In genomic region chr1:20727746-20728316, GRCh38 we compare ENCODE assay signal across 10 cellular contexts. TPM values are rescaled to one million over a fixed set of nuclear protein-coding genes. Genes with fewer than 3 reads are reported as not detected.
A peak's percentile ranks its signal among the peaks of the same experiment; 100 is the strongest.
DNase-seq lines count a peak whose midpoint lies in the region; ATAC-seq and TF ChIP-seq lines count a peak whose summit lies in the region.
"Had no signal": no experiment of that assay in that cellular context is flagged by ENCODE, and none has a peak within 500 bp of the region (broad histone marks: within the 10 kb centered on the region; RNA-seq: fewer than 3 reads in every experiment).

No MANE protein-coding gene starts in this region.

- TF ChIP-seq POLR2A in right lobe of liver (IDR thresholded peaks at IDR 0.05): no peak

- peaks cover 14% of the 10 kb centered on the region; the same call in 1 of the 2 replicates for H3K4me1 ChIP-seq in HUES64 (ENCODE audit: insufficient read depth, low read length)
- peaks cover 0 to 9% (median 4%) of the 10 kb centered on the region in 4 donors for H3K4me1 ChIP-seq in right lobe of liver

- H3K9ac ChIP-seq in HUES64 (ENCODE audit: low read depth, low read length): no peak overlapping the region

- H3K27me3 ChIP-seq in GM06990 (replicated peaks; ENCODE audit: control insufficient read depth, insufficient read depth, low read length) (peaks cover 3% of the 10 kb centered on the region; the same call in 1 of the 2 replicates), HUES64 (ENCODE audit: insufficient read depth, low read length) (peaks cover 35% of the 10 kb centered on the region), right lobe of liver (no peaks in the 10 kb centered on the region)

- H3K27ac ChIP-seq in HUES64 (ENCODE audit: low read depth, low read length) (no peak overlapping the region), right lobe of liver (no peak overlapping the region)

- ATAC-seq in right lobe of liver (no peak), HG02678 (IDR thresholded peaks at IDR 0.05; ENCODE audit: unreplicated experiment) (no peak), GM21515 (IDR thresholded peaks at IDR 0.05; ENCODE audit: unreplicated experiment) (no peak), GM21825 (IDR thresholded peaks at IDR 0.05; ENCODE audit: unreplicated experiment) (no peak)

- WGBS in HUES64: 36% methylated on average over 13 of the region's 13 CpGs
- WGBS in right lobe of liver (ENCODE audit: insufficient coverage, low coverage, low lambda C conversion rate, missing lambda C conversion rate): 50% methylated on average over 6 of the region's 13 CpGs

- intact Hi-C loops in right lobe of liver (cut with DNase I): no loop called here

- H3K36me3 ChIP-seq in GM06990 (ENCODE audit: control insufficient read depth, insufficient read depth, low read length): no peaks in the 10 kb centered on the region
- H3K36me3 ChIP-seq in HUES64 (ENCODE audit: insufficient read depth, low read length): no peaks in the 10 kb centered on the region
- no peaks in the 10 kb centered on the region for H3K36me3 ChIP-seq in right lobe of liver

- H3K4me3 ChIP-seq in GM06990 (replicated peaks; ENCODE audit: low read depth, low read length) (no peak overlapping the region), HUES64 (ENCODE audit: low read length) (peak overlapping the region; percentile 12; the same call in 1 of the 2 replicates), astrocyte of the spinal cord (ENCODE audit: low read depth, low read length) (no peak overlapping the region), right lobe of liver (no peak overlapping the region)

- TF ChIP-seq CTCF in GM06990 (IDR thresholded peaks at IDR 0.05; ENCODE audit: insufficient read depth, low read length, poor library complexity, severe bottlenecking) (peak; percentile 29), astrocyte of the spinal cord (IDR thresholded peaks at IDR 0.05; ENCODE audit: low read depth, low read length) (peak; percentile 30), right lobe of liver (IDR thresholded peaks at IDR 0.05) (no peak)

- DNase-seq in GM06990 (ENCODE audit: extremely low read depth, insufficient read length): no peak
- no peak for DNase-seq in astrocyte of the spinal cord (ENCODE audit: low read depth, low spot score)
- DNase-seq in right lobe of liver: peak; percentile 10 to 38 (median 26)
- DNase-seq in stimulated activated naive CD4-positive, alpha-beta T cell (lab: John Stamatoyannopoulos, UW): no peak
- DNase-seq: DMS79 treated with DMSO at 0.1 percent for 48 hours, KG1 had no signal

- in situ Hi-C loops in astrocyte of the spinal cord (cut with HindIII; ENCODE audit: low sequenced_read_pairs): no loop called here

- H3K9me3 ChIP-seq in HUES64 (ENCODE audit: insufficient read depth, low read depth, low read length) (no peaks in the 10 kb centered on the region), right lobe of liver (no peaks in the 10 kb centered on the region)

RNA-seq across cellular contexts. Expression of gene SH2D5, which starts 4.7 kb away (rescaled TPM):
- polyA plus RNA-seq in HUES64 (2013, experiment 1 of 2): 8.2 TPM
- 8.6 TPM for polyA plus RNA-seq in HUES64 (2013, experiment 2 of 2)
- 1 to 10 TPM in 2 of 6 experiments, under 1 TPM in 1, not detected in 3; 0.80 to 1.8 (median 1.4) TPM for total RNA-seq in right lobe of liver

RNA-seq across cellular contexts. Expression of gene KIF17, which starts 10.0 kb away (rescaled TPM):
- 3.4 TPM for polyA plus RNA-seq in HUES64 (2013, experiment 1 of 2)
- 5.7 TPM for polyA plus RNA-seq in HUES64 (2013, experiment 2 of 2)
- 1 to 10 TPM; 1.0 to 3.2 (median 1.3) TPM for total RNA-seq in right lobe of liver

RNA-seq across cellular contexts. Expression of gene HP1BP3, which starts 59.3 kb away (rescaled TPM):
- 98.4 TPM for polyA plus RNA-seq in HUES64 (2013, experiment 1 of 2)
- 114 TPM for polyA plus RNA-seq in HUES64 (2013, experiment 2 of 2)
- 10 to 100 TPM; 60.6 to 84.6 (median 70.7) TPM for total RNA-seq in right lobe of liver

Comparison
In these comparisons a context has a peak if more than half of its experiments do, and no peak if none do; other contexts are left out.
1. DNase-seq: peak in right lobe of liver (3 of 3); none in GM06990 (single experiment), astrocyte of the spinal cord (single experiment) and stimulated activated naive CD4-positive, alpha-beta T cell (0 of 6).
2. CTCF ChIP-seq: peak in GM06990 (single experiment) and astrocyte of the spinal cord (single experiment); none in right lobe of liver (0 of 4).